In the genomic region with DNA sequence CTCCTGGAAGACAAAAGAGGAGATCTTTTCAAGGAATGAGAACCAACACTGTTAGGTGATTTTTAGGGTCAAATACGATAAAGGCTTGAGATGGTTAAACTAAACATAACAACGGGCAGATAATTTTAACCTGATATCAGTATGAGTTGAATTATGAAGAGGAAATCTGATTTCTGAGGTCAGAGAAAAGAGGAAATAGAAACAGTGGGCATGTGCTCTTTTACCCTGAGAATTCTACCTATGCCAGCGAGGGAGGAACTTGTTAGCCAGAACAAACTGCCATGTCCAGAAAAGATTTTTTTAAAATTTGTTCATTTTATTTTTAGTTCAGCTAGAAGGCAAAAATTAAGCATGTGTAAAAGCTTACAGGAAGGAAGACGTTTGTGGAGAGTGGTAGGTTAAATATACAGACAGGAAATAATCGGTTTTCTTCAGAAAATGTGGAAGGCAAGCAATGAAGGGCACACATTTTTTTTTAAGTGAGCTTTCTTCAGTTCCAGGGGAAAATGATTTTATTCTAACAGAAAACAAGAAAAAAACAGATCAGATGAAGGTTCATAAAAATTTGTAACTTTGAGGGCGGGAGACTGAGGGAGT, we compare ENCODE assay signal across 15 cellular contexts.
DNase-seq lines count a peak whose midpoint lies in the region; ATAC-seq lines count a peak whose summit lies in the region.
"Had no signal": no experiment of that assay in that cellular context is flagged by ENCODE, and none has a peak within 500 bp of the region (broad histone marks: within the 10 kb centered on the region; RNA-seq: fewer than 3 reads in every experiment).

No MANE protein-coding gene starts in this region.

- DNase-seq in activated CD4-positive, alpha-beta T cell treated with anti-CD3 and anti-CD28 coated beads, Interleukin-2, amount 10 ng/mL, durations not matched to agents 7 days and 5 days, result no peak
- DNase-seq in activated CD4-positive, alpha-beta T cell treated with anti-CD3 and anti-CD28 coated beads, Interleukin-2, amount 50 U/mL, for 48 hours, result no peak
- DNase-seq in KG1 (lab: John Stamatoyannopoulos, UW) (peak; percentile 44), medulla oblongata (ENCODE audit: extremely low spot score) (no peak)
- DNase-seq in T-helper 2 cell treated with Interferon-gamma antibody and Interleukin-4, amounts not matched to agents 5 μg/mL and 100 μg/mL, for 36 hours (ENCODE audit: low spot score), result no peak
- DNase-seq in naive thymus-derived CD4-positive, alpha-beta T cell, result peak in 3 of 9 donors; percentile 9 to 12 (median 9)
- DNase-seq in activated CD4-positive, CD25-positive, alpha-beta regulatory T cell (lab: John Stamatoyannopoulos, UW), result no peak
- DNase-seq: COR-L47; NCI-H1930; NCI-H446; SHP77; stimulated activated naive CD8-positive, alpha-beta T cell treated with anti-CD3 and anti-CD28 coated beads, Interleukin-15, amount 100 ng/mL, for 72 hours had no signal

- H3K27ac Mint-ChIP-seq in activated CD4-positive, alpha-beta T cell treated with anti-CD3 and anti-CD28 coated beads, Interleukin-2, amount 10 ng/mL, durations not matched to agents 7 days and 5 days, result peak overlapping the region; percentile 22
- H3K27ac Mint-ChIP-seq in T-helper 2 cell treated with Interferon-gamma antibody and Interleukin-4, amounts not matched to agents 5 μg/mL and 100 μg/mL, for 36 hours, result peak overlapping the region; percentile 69
- H3K27ac Mint-ChIP-seq in naive thymus-derived CD4-positive, alpha-beta T cell, result peak overlapping the region in 8 of 9 donors; percentile 50 to 91 (median 74)
- H3K27ac Mint-ChIP-seq: neural progenitor cell had no signal

- peak overlapping the region; percentile 19 for H3K27ac ChIP-seq in naive thymus-derived CD4-positive, alpha-beta T cell (ENCODE audit: low read depth, low read length)
- H3K27ac ChIP-seq: hepatocyte, neural progenitor cell had no signal

- no peak overlapping the region for H3K4me3 ChIP-seq in naive thymus-derived CD4-positive, alpha-beta T cell (ENCODE audit: low read length)
- H3K4me3 ChIP-seq: hepatocyte, neural progenitor cell had no signal

- H3K9me3 ChIP-seq in naive thymus-derived CD4-positive, alpha-beta T cell (ENCODE audit: control insufficient read depth in 2 of 3, low read length in 3 of 3), result no peaks in the 10 kb centered on the region

- no peaks in the 10 kb centered on the region for H3K9me3 Mint-ChIP-seq in activated CD4-positive, alpha-beta T cell treated with anti-CD3 and anti-CD28 coated beads, Interleukin-2, amount 10 ng/mL, durations not matched to agents 7 days and 5 days
- peaks cover 4% of the 10 kb centered on the region for H3K9me3 Mint-ChIP-seq in T-helper 2 cell treated with Interferon-gamma antibody and Interleukin-4, amounts not matched to agents 5 μg/mL and 100 μg/mL, for 36 hours
- no peaks in the 10 kb centered on the region for H3K9me3 Mint-ChIP-seq in naive thymus-derived CD4-positive, alpha-beta T cell
- H3K9me3 Mint-ChIP-seq: neural progenitor cell; stimulated activated naive CD8-positive, alpha-beta T cell treated with anti-CD3 and anti-CD28 coated beads, Interleukin-15, amount 100 ng/mL, for 72 hours had no signal

- peaks cover 19% of the 10 kb centered on the region for H3K4me1 Mint-ChIP-seq in activated CD4-positive, alpha-beta T cell treated with anti-CD3 and anti-CD28 coated beads, Interleukin-2, amount 10 ng/mL, durations not matched to agents 7 days and 5 days
- H3K4me1 Mint-ChIP-seq in T-helper 2 cell treated with Interferon-gamma antibody and Interleukin-4, amounts not matched to agents 5 μg/mL and 100 μg/mL, for 36 hours (ENCODE audit: low read depth), result peaks cover 22% of the 10 kb centered on the region
- peaks cover 12 to 51% (median 34%) of the 10 kb centered on the region in 7 donors for H3K4me1 Mint-ChIP-seq in naive thymus-derived CD4-positive, alpha-beta T cell
- H3K4me1 Mint-ChIP-seq: neural progenitor cell had no signal

- H3K4me3 Mint-ChIP-seq in activated CD4-positive, alpha-beta T cell treated with anti-CD3 and anti-CD28 coated beads, Interleukin-2, amount 10 ng/mL, durations not matched to agents 7 days and 5 days, result no peak overlapping the region
- peak overlapping the region; percentile 58 for H3K4me3 Mint-ChIP-seq in T-helper 2 cell treated with Interferon-gamma antibody and Interleukin-4, amounts not matched to agents 5 μg/mL and 100 μg/mL, for 36 hours
- H3K4me3 Mint-ChIP-seq in naive thymus-derived CD4-positive, alpha-beta T cell, result peak overlapping the region; percentile 9 to 75 (median 54)
- H3K4me3 Mint-ChIP-seq: neural progenitor cell had no signal

- no peaks in the 10 kb centered on the region for H3K36me3 ChIP-seq in naive thymus-derived CD4-positive, alpha-beta T cell (ENCODE audit: control insufficient read depth in 2 of 3, insufficient read depth in 3 of 3, low read length in 3 of 3)
- H3K36me3 ChIP-seq: neural progenitor cell had no signal

- POLR2A ChIA-PET in activated CD4-positive, alpha-beta T cell treated with anti-CD3 and anti-CD28 coated beads, Interleukin-2, amount 10 ng/mL, durations not matched to agents 7 days and 5 days (lab: Charles Lee), result no interaction called here
- POLR2A ChIA-PET in naive thymus-derived CD4-positive, alpha-beta T cell (lab: Charles Lee), result no interaction called here

- no peaks in the 10 kb centered on the region for H3K27me3 ChIP-seq in naive thymus-derived CD4-positive, alpha-beta T cell (ENCODE audit: control insufficient read depth in 2 of 2, insufficient read depth in 2 of 2, low read length in 2 of 2)
- H3K27me3 ChIP-seq: hepatocyte, neural progenitor cell had no signal

- intact Hi-C loops in naive thymus-derived CD4-positive, alpha-beta T cell (cut with micrococcal nuclease), result no loop called here

- H3K27me3 Mint-ChIP-seq in activated CD4-positive, alpha-beta T cell treated with anti-CD3 and anti-CD28 coated beads, Interleukin-2, amount 10 ng/mL, durations not matched to agents 7 days and 5 days, result no peaks in the 10 kb centered on the region
- no peaks in the 10 kb centered on the region for H3K27me3 Mint-ChIP-seq in T-helper 2 cell treated with Interferon-gamma antibody and Interleukin-4, amounts not matched to agents 5 μg/mL and 100 μg/mL, for 36 hours (ENCODE audit: low read depth)
- H3K27me3 Mint-ChIP-seq in naive thymus-derived CD4-positive, alpha-beta T cell, result no peaks in the 10 kb centered on the region
- H3K27me3 Mint-ChIP-seq: stimulated activated naive CD8-positive, alpha-beta T cell treated with anti-CD3 and anti-CD28 coated beads, Interleukin-15, amount 100 ng/mL, for 72 hours had no signal

- CTCF ChIA-PET in activated CD4-positive, alpha-beta T cell treated with anti-CD3 and anti-CD28 coated beads, Interleukin-2, amount 10 ng/mL, durations not matched to agents 7 days and 5 days (lab: Charles Lee), result no interaction called here
- CTCF ChIA-PET in naive thymus-derived CD4-positive, alpha-beta T cell (lab: Charles Lee), result no interaction called here

- no peaks in the 10 kb centered on the region for H3K36me3 Mint-ChIP-seq in activated CD4-positive, alpha-beta T cell treated with anti-CD3 and anti-CD28 coated beads, Interleukin-2, amount 10 ng/mL, durations not matched to agents 7 days and 5 days (ENCODE audit: low read depth)
- peaks cover 2% of the 10 kb centered on the region for H3K36me3 Mint-ChIP-seq in T-helper 2 cell treated with Interferon-gamma antibody and Interleukin-4, amounts not matched to agents 5 μg/mL and 100 μg/mL, for 36 hours (ENCODE audit: low read depth)
- no peaks in the 10 kb centered on the region for H3K36me3 Mint-ChIP-seq in naive thymus-derived CD4-positive, alpha-beta T cell
- H3K36me3 Mint-ChIP-seq: neural progenitor cell had no signal

- H3K4me1 ChIP-seq in naive thymus-derived CD4-positive, alpha-beta T cell (ENCODE audit: control insufficient read depth in 2 of 2, insufficient read depth in 2 of 2, low read length in 2 of 2), result peaks cover 0 to 19% of the 10 kb centered on the region in 2 donors
- H3K4me1 ChIP-seq: neural progenitor cell had no signal

- ATAC-seq in naive thymus-derived CD4-positive, alpha-beta T cell, result no peak
- ATAC-seq in esophagus mucosa, result no peak
- ATAC-seq: stimulated activated naive CD8-positive, alpha-beta T cell treated with anti-CD3 and anti-CD28 coated beads, Interleukin-15, amount 100 ng/mL, for 72 hours had no signal

Comparison
In these comparisons a context has a peak if more than half of its experiments do, and no peak if none do; other contexts are left out.
1. H3K27ac Mint-ChIP-seq: peak in every context shown above with its lines; median percentile 74 in naive thymus-derived CD4-positive, alpha-beta T cell; 69 in T-helper 2 cell treated with Interferon-gamma antibody and Interleukin-4, amounts not matched to agents 5 μg/mL and 100 μg/mL, for 36 hours; 22 in activated CD4-positive, alpha-beta T cell treated with anti-CD3 and anti-CD28 coated beads, Interleukin-2, amount 10 ng/mL, durations not matched to agents 7 days and 5 days.